8 cellular contexts compared by ENCODE assay signal in genomic region chr7:73577627-73578341, GRCh38. TPM values are rescaled to one million over a fixed set of nuclear protein-coding genes. Genes with fewer than 3 reads are reported as not detected.
DNase-seq lines count a peak whose midpoint lies in the region; ATAC-seq, FAIRE-seq and TF ChIP-seq lines count a peak whose summit lies in the region.

No MANE protein-coding gene starts in this region.

- TF ChIP-seq POLR2A in endothelial cell of umbilical vein (IDR thresholded peaks at IDR 0.05; ENCODE audit: low read depth, low read length) = no peak

- POLR2A ChIA-PET in Panc1 (lab: Charles Lee) = interaction anchor here (0.6 to 1.0 kb wide), 5 partner anchors 9 to 157 kb away, joined by 3 to 11 read pairs (median 4); partner anchors contain the start of gene BAZ1B
- POLR2A ChIA-PET in endothelial cell of umbilical vein (lab: Charles Lee) = interaction anchor here (0.6 to 1.2 kb wide), 4 partner anchors 10 to 21 kb away, joined by 3 to 4 read pairs (median 4); partner anchors contain the start of gene BCL7B

- FAIRE-seq in endothelial cell of umbilical vein (lab: Jason Lieb, UNC) = peak; percentile 69

- H3K36me3 Mint-ChIP-seq in HFFc6 (ENCODE audit: low read depth) (peaks cover 22% of the 10 kb centered on the region), nephron (ENCODE audit: low read depth) (peaks cover 24% of the 10 kb centered on the region)

- H3K9me3 Mint-ChIP-seq in HFFc6 = no peaks in the 10 kb centered on the region; the same call in 1 of the 2 replicates
- H3K9me3 Mint-ChIP-seq in nephron = no peaks in the 10 kb centered on the region

- no peaks in the 10 kb centered on the region for H3K9me1 ChIP-seq in endothelial cell of umbilical vein (replicated peaks; ENCODE audit: control insufficient read depth, extremely low read depth, insufficient read depth, low read length)

- peak overlapping the region; percentile 93 for H3K27ac Mint-ChIP-seq in HFFc6
- H3K27ac Mint-ChIP-seq in nephron = peak overlapping the region; percentile 96 to 98 (median 97)

- H3K4me3 Mint-ChIP-seq in HFFc6 (peak overlapping the region; percentile 95), nephron (peak overlapping the region; percentile 84 to 92 (median 90))

- peaks cover 38% of the 10 kb centered on the region for H3K79me2 ChIP-seq in endothelial cell of umbilical vein (ENCODE audit: control insufficient read depth, insufficient read depth, low read length)

- no peak for TF ChIP-seq CTCF in GM12864 (IDR thresholded peaks at IDR 0.05; ENCODE audit: low read depth, low read length, missing control alignments)
- TF ChIP-seq CTCF in HFFc6 (IDR thresholded peaks at IDR 0.05) = no peak
- TF ChIP-seq CTCF in Panc1 (IDR thresholded peaks at IDR 0.05) = no peak
- no peak for TF ChIP-seq CTCF in endothelial cell of umbilical vein (IDR thresholded peaks at IDR 0.05; ENCODE audit: extremely low read depth in 1 of 2, insufficient read depth in 1 of 2, low read depth in 1 of 2, low read length in 2 of 2)
- no peak for TF ChIP-seq CTCF in nephron (IDR thresholded peaks at IDR 0.05; ENCODE audit: unreplicated experiment in 3 of 3)

- in situ Hi-C loops in Panc1 (cut with HindIII; ENCODE audit: low pct_unique_long_range_greater_than_20kb, low sequenced_read_pairs) = no loop called here

- dilution Hi-C loops in endothelial cell of umbilical vein (cut with MboI; ENCODE audit: extremely low pct_ligation_motif_present, low sequenced_read_pairs) = no loop called here

- peak; percentile 50 for ATAC-seq in Panc1

- H3K4me3 ChIP-seq in GM12864 (ENCODE audit: low read depth, low read length) (peak overlapping the region; percentile 94), Panc1 (ENCODE audit: low read depth in 2 of 2, low read length in 2 of 2) (peak overlapping the region; percentile 73 to 99), endothelial cell of umbilical vein (replicated peaks in 1 of 3; ENCODE audit: insufficient read depth in 1 of 3, low read depth in 1 of 3, low read length in 3 of 3) (peak overlapping the region; percentile 74 to 95 (median 87))

- H3K27ac ChIP-seq in Panc1 (ENCODE audit: low read length) (peak overlapping the region; percentile 91), endothelial cell of umbilical vein (ENCODE audit: insufficient read depth, low read depth, low read length) (peak overlapping the region; percentile 65)

- H3K4me1 Mint-ChIP-seq in HFFc6 (ENCODE audit: low read depth) (peaks cover 19% of the 10 kb centered on the region), nephron (peaks cover 19% of the 10 kb centered on the region)

- H3K27me3 ChIP-seq in Panc1 (ENCODE audit: control insufficient read depth, insufficient read depth, low read length) (no peaks in the 10 kb centered on the region), endothelial cell of umbilical vein (ENCODE audit: control insufficient read depth in 2 of 2, insufficient read depth in 2 of 2, low read length in 2 of 2) (no peaks in the 10 kb centered on the region)

- H3K4me1 ChIP-seq in Panc1 (ENCODE audit: control insufficient read depth, insufficient read depth, low read length) (peaks cover 12% of the 10 kb centered on the region), endothelial cell of umbilical vein (ENCODE audit: control insufficient read depth, extremely low read depth, insufficient read depth, low read length) (peaks cover 20% of the 10 kb centered on the region)

- H3K36me3 ChIP-seq in Panc1 (ENCODE audit: control insufficient read depth, insufficient read depth, low read length) (no peaks in the 10 kb centered on the region; the same call in 1 of the 2 replicates), endothelial cell of umbilical vein (ENCODE audit: control insufficient read depth in 2 of 2, extremely low read depth in 1 of 2, insufficient read depth in 2 of 2, low read length in 2 of 2) (peaks cover 8 to 19% of the 10 kb centered on the region in 2 experiments)

- H3K9ac ChIP-seq in endothelial cell of umbilical vein (replicated peaks; ENCODE audit: extremely low read depth, insufficient read depth, low read length) = peak overlapping the region; percentile 80

- intact Hi-C loops in Panc1 (cut with micrococcal nuclease; ENCODE audit: unreplicated experiment) = no loop called here
- intact Hi-C loops in endothelial cell of umbilical vein (cut with micrococcal nuclease) = loop anchor here (1.0 kb wide), 2 partner anchors 20 to 55 kb away; partner anchors contain the start of genes BAZ1B and BCL7B

- BruUV-seq in Panc1 (replicated peaks; lab: Mats Ljungman, UMichigan) (TSS peak; percentile 88), endothelial cell of umbilical vein (replicated peaks; lab: Mats Ljungman, UMichigan) (TSS peak; percentile 46)

- DNase-seq in GM12864 (ENCODE audit: low read depth) (no peak), HFFc6 (no peak), Panc1 (ENCODE audit: low read depth, low spot score) (no peak), endothelial cell of umbilical vein (ENCODE audit: low read depth, low spot score) (peak; percentile 59), retina (no peak), cerebellar nuclear complex (lab: John Stamatoyannopoulos, UW) (no peak)
- no peak for DNase-seq in NK-92 treated with Interleukin-12 subunit alpha and Interleukin-12 subunit beta, amount 100 ng/mL, for 24 hours (lab: John Stamatoyannopoulos, UW)

- H3K4me2 ChIP-seq in endothelial cell of umbilical vein (ENCODE audit: insufficient read depth, low read length) = peak overlapping the region; percentile 75

- CTCF ChIA-PET in Panc1 (lab: Charles Lee) (interaction anchor here (0.6 kb wide), 3 partner anchors 41 to 88 kb away, joined by 3 to 4 read pairs (median 3); no protein-coding TSS in a partner anchor), endothelial cell of umbilical vein (lab: Charles Lee) (interaction anchor here (1.2 to 2.1 kb wide), 3 partner anchors 10 to 29 kb away, joined by 3 to 11 read pairs (median 5); partner anchors contain the start of gene BCL7B)

- H2AFZ ChIP-seq in endothelial cell of umbilical vein (ENCODE audit: low read depth, low read length) = peak overlapping the region; percentile 49

- no peaks in the 10 kb centered on the region for H4K20me1 ChIP-seq in endothelial cell of umbilical vein (replicated peaks; ENCODE audit: control insufficient read depth, extremely low read depth, insufficient read depth, low read length)

- no peaks in the 10 kb centered on the region for H3K9me3 ChIP-seq in Panc1 (ENCODE audit: control insufficient read depth, insufficient read depth, low read depth, low read length)
- H3K9me3 ChIP-seq in endothelial cell of umbilical vein (replicated peaks; ENCODE audit: control insufficient read depth, insufficient read depth, low read length) = no peaks in the 10 kb centered on the region

- H3K27me3 Mint-ChIP-seq in HFFc6 (ENCODE audit: insufficient read depth) = peaks cover 3% of the 10 kb centered on the region
- H3K27me3 Mint-ChIP-seq in nephron (ENCODE audit: low read depth) = peaks cover 6% of the 10 kb centered on the region

RNA-seq across cellular contexts. Expression of gene TBL2, which starts 0.6 kb away (rescaled TPM):
- total RNA-seq in HFFc6 (2021; fragmentation: NEBNext Ultra II Directional; extraction: Animal tissue kit (Norgen Biotek cat#: 25700)) = 10 to 100 TPM; 34.3 to 48.1 (median 38.8) TPM
- total RNA-seq in Panc1 (2021; ENCODE audit: unreplicated experiment) (60.1 TPM), endothelial cell of umbilical vein (34.8 and 38.6 TPM in 2 replicates)
- 37.3 TPM for polyA plus RNA-seq in Panc1 (2012; ENCODE audit: insufficient read length)
- 48.4 and 49.6 TPM in 2 replicates for polyA plus RNA-seq in endothelial cell of umbilical vein
- polyA plus RNA-seq in endothelial cell of umbilical vein (2011; cell fraction: cytosol; rRNA removed) = 32.4 and 34.6 TPM in 2 replicates
- polyA plus RNA-seq in endothelial cell of umbilical vein (2011; cell fraction: nucleus; rRNA removed) = 34.4 and 35.1 TPM in 2 replicates
- polyA plus RNA-seq in endothelial cell of umbilical vein (2012) = 23.8 TPM in 2 replicates
- 71.8 and 113 TPM in 2 replicates for polyA minus RNA-seq in endothelial cell of umbilical vein
- 37.9 TPM for polyA minus RNA-seq in endothelial cell of umbilical vein (2011; cell fraction: cytosol; rRNA and poly(A)+ RNA removed)
- 25.6 and 28.9 TPM in 2 replicates for polyA minus RNA-seq in endothelial cell of umbilical vein (2011; cell fraction: nucleus; rRNA and poly(A)+ RNA removed)

RNA-seq across cellular contexts. Expression of gene BCL7B, which starts 20.3 kb away (rescaled TPM):
- total RNA-seq in HFFc6 (2021; fragmentation: NEBNext Ultra II Directional; extraction: Animal tissue kit (Norgen Biotek cat#: 25700)) = 10 to 100 TPM; 46.7 to 58.1 (median 50.0) TPM
- total RNA-seq in Panc1 (2021; ENCODE audit: unreplicated experiment) (95.4 TPM), endothelial cell of umbilical vein (58.0 and 61.2 TPM in 2 replicates)
- 89.8 TPM for polyA plus RNA-seq in Panc1 (2012; ENCODE audit: insufficient read length)
- polyA plus RNA-seq in endothelial cell of umbilical vein = 68.3 and 78.1 TPM in 2 replicates
- 74.1 and 74.2 TPM in 2 replicates for polyA plus RNA-seq in endothelial cell of umbilical vein (2011; cell fraction: cytosol; rRNA removed)
- 44.4 and 44.9 TPM in 2 replicates for polyA plus RNA-seq in endothelial cell of umbilical vein (2011; cell fraction: nucleus; rRNA removed)
- 31.0 and 40.3 TPM in 2 replicates for polyA plus RNA-seq in endothelial cell of umbilical vein (2012)
- 53.3 and 60.2 TPM in 2 replicates for polyA minus RNA-seq in endothelial cell of umbilical vein
- 56.4 TPM for polyA minus RNA-seq in endothelial cell of umbilical vein (2011; cell fraction: cytosol; rRNA and poly(A)+ RNA removed)
- 31.8 and 33.1 TPM in 2 replicates for polyA minus RNA-seq in endothelial cell of umbilical vein (2011; cell fraction: nucleus; rRNA and poly(A)+ RNA removed)

RNA-seq across cellular contexts. Expression of gene MLXIPL, which starts 46.5 kb away (rescaled TPM):
- not detected for total RNA-seq in HFFc6 (2021; fragmentation: NEBNext Ultra II Directional; extraction: Animal tissue kit (Norgen Biotek cat#: 25700))
- total RNA-seq in Panc1 (2021; ENCODE audit: unreplicated experiment) (7.2 TPM), endothelial cell of umbilical vein (not detected in 2 replicates)
- polyA plus RNA-seq in Panc1 (2012; ENCODE audit: insufficient read length) = 4.9 TPM
- polyA plus RNA-seq in endothelial cell of umbilical vein = not detected in 2 replicates
- polyA plus RNA-seq in endothelial cell of umbilical vein (2011; cell fraction: cytosol; rRNA removed) = not detected in 2 replicates
- polyA plus RNA-seq in endothelial cell of umbilical vein (2011; cell fraction: nucleus; rRNA removed) = not detected in 2 replicates
- not detected in 2 replicates for polyA plus RNA-seq in endothelial cell of umbilical vein (2012)
- not detected in 2 replicates for polyA minus RNA-seq in endothelial cell of umbilical vein
- polyA minus RNA-seq in endothelial cell of umbilical vein (2011; cell fraction: cytosol; rRNA and poly(A)+ RNA removed) = 7.5 TPM
- not detected in 2 replicates for polyA minus RNA-seq in endothelial cell of umbilical vein (2011; cell fraction: nucleus; rRNA and poly(A)+ RNA removed)

RNA-seq across cellular contexts. Expression of gene BAZ1B, which starts 55.7 kb away (rescaled TPM):
- 10 to 100 TPM; 54.0 to 66.5 (median 63.8) TPM for total RNA-seq in HFFc6 (2021; fragmentation: NEBNext Ultra II Directional; extraction: Animal tissue kit (Norgen Biotek cat#: 25700))
- total RNA-seq in Panc1 (2021; ENCODE audit: unreplicated experiment) (107 TPM), endothelial cell of umbilical vein (72.6 and 74.7 TPM in 2 replicates)
- polyA plus RNA-seq in Panc1 (2012; ENCODE audit: insufficient read length) = 53.8 TPM
- 12.6 and 16.2 TPM in 2 replicates for polyA plus RNA-seq in endothelial cell of umbilical vein
- polyA plus RNA-seq in endothelial cell of umbilical vein (2011; cell fraction: cytosol; rRNA removed) = 22.4 and 24.9 TPM in 2 replicates
- polyA plus RNA-seq in endothelial cell of umbilical vein (2011; cell fraction: nucleus; rRNA removed) = 29.4 and 35.9 TPM in 2 replicates
- 37.1 and 51.8 TPM in 2 replicates for polyA plus RNA-seq in endothelial cell of umbilical vein (2012)
- 38.5 and 39.9 TPM in 2 replicates for polyA minus RNA-seq in endothelial cell of umbilical vein
- polyA minus RNA-seq in endothelial cell of umbilical vein (2011; cell fraction: cytosol; rRNA and poly(A)+ RNA removed) = 43.3 TPM
- 26.7 and 33.3 TPM in 2 replicates for polyA minus RNA-seq in endothelial cell of umbilical vein (2011; cell fraction: nucleus; rRNA and poly(A)+ RNA removed)
